ENCODE assay signal across 22 cellular contexts in the genomic region with DNA sequence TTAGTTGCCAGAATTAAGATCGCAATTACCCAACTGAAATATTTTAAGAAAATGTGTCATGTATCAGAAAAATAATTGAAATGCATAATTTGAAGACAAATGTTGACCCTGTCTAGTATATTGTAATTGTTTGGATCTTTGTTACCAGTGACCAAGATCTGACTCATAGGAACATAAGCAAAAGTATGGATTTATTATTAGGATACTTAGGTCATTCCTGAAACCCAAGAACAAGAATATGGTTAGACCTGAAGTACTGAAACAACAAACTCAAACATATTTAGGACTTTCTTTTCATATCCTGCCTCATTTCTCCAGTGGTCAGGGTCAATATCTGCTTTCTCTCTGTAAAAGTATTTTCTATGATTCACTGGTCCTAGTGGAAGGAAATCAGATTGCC.
"Had no signal": no experiment of that assay in that cellular context is flagged by ENCODE, and none has a peak within 500 bp of the region (broad histone marks: within the 10 kb centered on the region; RNA-seq: fewer than 3 reads in every experiment).

No MANE protein-coding gene starts in this region.

- H3K4me1 ChIP-seq: foreskin keratinocyte, psoas muscle, stomach, transverse colon had no signal

- H3K36me3 ChIP-seq: stomach, thoracic aorta, transverse colon had no signal

- H3K36me3 Mint-ChIP-seq: naive thymus-derived CD4-positive, alpha-beta T cell had no signal

- H3K27me3 Mint-ChIP-seq: naive thymus-derived CD4-positive, alpha-beta T cell had no signal

- H3K4me3 ChIP-seq: coronary artery, hepatocyte, lung, psoas muscle, stomach, thoracic aorta, transverse colon had no signal

- H3K27ac ChIP-seq: coronary artery, foreskin keratinocyte, hepatocyte, psoas muscle, stomach, thoracic aorta, transverse colon had no signal

- H3K27ac Mint-ChIP-seq: endodermal cell; naive thymus-derived CD4-positive, alpha-beta T cell; nephron progenitor cell had no signal

- H3K9me3 ChIP-seq: psoas muscle, thoracic aorta, transverse colon had no signal

- H3K4me2 ChIP-seq: hepatocyte had no signal

- FAIRE-seq: kidney had no signal

- H3K4me3 Mint-ChIP-seq: endodermal cell; naive thymus-derived CD4-positive, alpha-beta T cell; nephron progenitor cell had no signal

- H3K79me2 ChIP-seq: hepatocyte had no signal

- H3K27me3 ChIP-seq: foreskin keratinocyte, hepatocyte, stomach, transverse colon had no signal

- H2AFZ ChIP-seq: hepatocyte had no signal

- DNase-seq: effector CD4-positive, alpha-beta T cell; endodermal cell; head of caudate nucleus; kidney; left colon; left ventricle myocardium superior; naive thymus-derived CD4-positive, alpha-beta T cell; nephron progenitor cell; psoas muscle; retina; stimulated activated CD4-positive, alpha-beta T cell treated with anti-CD3 and anti-CD28 coated beads, Interleukin-12 subunit alpha, Interleukin-12 subunit beta, amount 100 ng/mL, for 4 hours; stimulated activated naive CD4-positive, alpha-beta T cell; stomach; substantia nigra; transverse colon had no signal

- ATAC-seq: esophagus mucosa; foreskin keratinocyte; left colon; left ventricle myocardium superior; naive thymus-derived CD4-positive, alpha-beta T cell; psoas muscle; sciatic nerve had no signal

- H3K4me1 Mint-ChIP-seq: naive thymus-derived CD4-positive, alpha-beta T cell had no signal
